8 cellular contexts compared by ENCODE assay signal in genomic region chr7:151228024-151228866, GRCh38. TPM values are rescaled to one million over a fixed set of nuclear protein-coding genes. Genes with fewer than 3 reads are reported as not detected.
DNase-seq lines count a peak whose midpoint lies in the region; ATAC-seq and TF ChIP-seq lines count a peak whose summit lies in the region.

No MANE protein-coding gene starts in this region.

- H3K9ac ChIP-seq in SU-DHL-6 (ENCODE audit: low read length), result peak overlapping the region; percentile 71

- H3K27ac ChIP-seq in SU-DHL-6 (ENCODE audit: low read depth, low read length), result no peak overlapping the region

- peak overlapping the region; percentile 78 for H3K4me2 ChIP-seq in SU-DHL-6 (ENCODE audit: low read depth, low read length, poor library complexity, severe bottlenecking)

- DNase-seq in GM12865 (ENCODE audit: low read depth) (no peak), fibroblast of the aortic adventitia (ENCODE audit: low read depth) (no peak), skeletal muscle cell (ENCODE audit: low read depth) (no peak), NCI-H2227 (lab: John Stamatoyannopoulos, UW; ENCODE audit: unreplicated experiment) (no peak), GDM1 (lab: John Stamatoyannopoulos, UW) (no peak)
- no peak for DNase-seq in effector CD8-positive, alpha-beta T cell (lab: John Stamatoyannopoulos, UW)

- no peaks in the 10 kb centered on the region for H3F3A ChIP-seq in SU-DHL-6 (ENCODE audit: insufficient read depth)

- H3K9me3 ChIP-seq in SU-DHL-6 (ENCODE audit: insufficient read depth, low read length), result no peaks in the 10 kb centered on the region

- peaks cover 28% of the 10 kb centered on the region for H3K79me2 ChIP-seq in SU-DHL-6 (ENCODE audit: insufficient read depth, low read length)

- no peaks in the 10 kb centered on the region for H3K27me3 ChIP-seq in SU-DHL-6 (ENCODE audit: low read length)

- H2AFZ ChIP-seq in SU-DHL-6 (ENCODE audit: low read depth, low read length, severe bottlenecking), result peak overlapping the region; percentile 88

- no peaks in the 10 kb centered on the region for H3K36me3 ChIP-seq in SU-DHL-6 (ENCODE audit: low read length)

- no peaks in the 10 kb centered on the region for H4K20me1 ChIP-seq in SU-DHL-6 (ENCODE audit: low read depth, low read length)

- TF ChIP-seq CTCF in GM12865 (IDR thresholded peaks at IDR 0.05; ENCODE audit: insufficient read depth, low read depth, low read length, missing control alignments) (no peak), SU-DHL-6 (IDR thresholded peaks at IDR 0.05; ENCODE audit: insufficient read depth, low read length, poor library complexity, severe bottlenecking) (no peak), fibroblast of the aortic adventitia (IDR thresholded peaks at IDR 0.05; ENCODE audit: insufficient read depth, low read length) (no peak)

- no peak for ATAC-seq in HG03342 (IDR thresholded peaks at IDR 0.05; ENCODE audit: unreplicated experiment)

- no peaks in the 10 kb centered on the region for H3K9me2 ChIP-seq in SU-DHL-6 (replicated peaks; ENCODE audit: insufficient read depth, low read length)

- H3K4me3 ChIP-seq in GM12865 (ENCODE audit: low read depth, low read length) (peak overlapping the region; percentile 70), SU-DHL-6 (ENCODE audit: insufficient read depth, low read length, poor library complexity, severe bottlenecking) (peak overlapping the region; percentile 70), fibroblast of the aortic adventitia (ENCODE audit: low read depth, low read length) (peak overlapping the region; percentile 82), skeletal muscle cell (ENCODE audit: low read depth, low read length) (peak overlapping the region; percentile 81)

RNA-seq across cellular contexts. Expression of gene ABCF2, which starts 1.2 kb away (rescaled TPM):
- total RNA-seq in fibroblast of the aortic adventitia (ENCODE audit: low replicate concordance), result 18.8 and 50.9 TPM in 2 replicates

RNA-seq across cellular contexts. Expression of gene CHPF2, which starts 4.0 kb away (rescaled TPM):
- total RNA-seq in fibroblast of the aortic adventitia (ENCODE audit: low replicate concordance), result 33.0 and 47.0 TPM in 2 replicates

RNA-seq across cellular contexts. Expression of gene H2BK1, which starts 18.0 kb away (rescaled TPM):
- total RNA-seq in fibroblast of the aortic adventitia (ENCODE audit: low replicate concordance), result not detected in 2 replicates

RNA-seq across cellular contexts. Expression of gene SMARCD3, which starts 20.2 kb away (rescaled TPM):
- total RNA-seq in fibroblast of the aortic adventitia (ENCODE audit: low replicate concordance), result 44.9 and 59.7 TPM in 2 replicates

RNA-seq across cellular contexts. Expression of gene ASB10, which starts 41.2 kb away (rescaled TPM):
- total RNA-seq in fibroblast of the aortic adventitia (ENCODE audit: low replicate concordance), result not detected in 2 replicates
